1 cellular context compared by ENCODE assay signal in genomic region chr20:51404297-51405060, GRCh38.
A peak's percentile ranks its signal among the peaks of the same experiment; 100 is the strongest.
TF ChIP-seq lines count a peak whose summit lies in the region.

No MANE protein-coding gene starts in this region.

TF ChIP-seq in GM12878, 131 proteins besides CTCF, POLR2A, EP300 and RAD21 (continued from another document):
- no peak for TF ChIP-seq KLF5 (IDR thresholded peaks at IDR 0.05; ENCODE audit: partially characterized antibody)
- TF ChIP-seq SMC3 (IDR thresholded peaks at IDR 0.05; ENCODE audit: borderline replicate concordance, low read length) = peak; percentile 4; the same call in 1 of the 2 replicates
- no peak for TF ChIP-seq ZNF592 (IDR thresholded peaks at IDR 0.05)
- TF ChIP-seq JUND (IDR thresholded peaks at IDR 0.05; ENCODE audit: low read depth, low read length) = 0 out of 2 replicates have a peak, but pooled peaks have one; percentile 35
- TF ChIP-seq CREB1 (IDR thresholded peaks at IDR 0.05; ENCODE audit: low read depth) = peak; percentile 66; the same call in 1 of the 2 replicates
- no peak for TF ChIP-seq ZBTB40 (IDR thresholded peaks at IDR 0.05; ENCODE audit: borderline replicate concordance)
- TF ChIP-seq SMARCA5 (IDR thresholded peaks at IDR 0.05) = no peak
- TF ChIP-seq HDAC6 (IDR thresholded peaks at IDR 0.05; ENCODE audit: unreplicated experiment) = no peak
- TF ChIP-seq SMAD1 (IDR thresholded peaks at IDR 0.05; ENCODE audit: low read depth, partially characterized antibody) = peak; percentile 68
- no peak for TF ChIP-seq ZSCAN29 (IDR thresholded peaks at IDR 0.05)
- TF ChIP-seq TCF7 (IDR thresholded peaks at IDR 0.05; ENCODE audit: borderline replicate concordance) = no peak
- peak; percentile 29; the same call in 1 of the 2 replicates for TF ChIP-seq EED (IDR thresholded peaks at IDR 0.05; ENCODE audit: low read depth)
- no peak for TF ChIP-seq MYC (IDR thresholded peaks at IDR 0.05; ENCODE audit: insufficient read depth, insufficient read length, insufficient replicate concordance, low read length, severe bottlenecking)
- peak; percentile 36; the same call in 1 of the 2 replicates for TF ChIP-seq MEF2A (IDR thresholded peaks at IDR 0.05; ENCODE audit: insufficient read depth, low read depth, low read length)
- 0 out of 2 replicates have a peak, but pooled peaks have one; percentile 15 for TF ChIP-seq PKNOX1 (IDR thresholded peaks at IDR 0.05)
- TF ChIP-seq USF2 (IDR thresholded peaks at IDR 0.05; ENCODE audit: borderline replicate concordance, low read depth, low read length) = no peak
- no peak for TF ChIP-seq ZNF622 (IDR thresholded peaks at IDR 0.05)
- TF ChIP-seq NR2C1 (IDR thresholded peaks at IDR 0.05) = no peak
- no peak for TF ChIP-seq RBBP5 (conservative IDR thresholded peaks at IDR 0.05)
- no peak for TF ChIP-seq FOS (IDR thresholded peaks at IDR 0.05; ENCODE audit: borderline replicate concordance, extremely low read depth, insufficient read length)
- TF ChIP-seq BACH1 (IDR thresholded peaks at IDR 0.05; ENCODE audit: borderline replicate concordance) = no peak
- peak; percentile 28 for TF ChIP-seq MEF2B (IDR thresholded peaks at IDR 0.05; ENCODE audit: partially characterized antibody, poor library complexity, severe bottlenecking)
- peak; percentile 40; the same call in 1 of the 2 replicates for TF ChIP-seq SIN3A (IDR thresholded peaks at IDR 0.05; ENCODE audit: low read depth, low read length)
- TF ChIP-seq E2F8 (IDR thresholded peaks at IDR 0.05; ENCODE audit: low read depth, partially characterized antibody) = no peak
- TF ChIP-seq MTA3 (IDR thresholded peaks at IDR 0.05; ENCODE audit: borderline replicate concordance, low read length) = no peak; the same call in 1 of the 2 replicates
- peak; percentile 57 for TF ChIP-seq USF1 (IDR thresholded peaks at IDR 0.05; ENCODE audit: borderline replicate concordance, extremely low read length, insufficient read depth, low read depth, low read length)
- no peak for TF ChIP-seq ZNF24 (IDR thresholded peaks at IDR 0.05)
- no peak for TF ChIP-seq KAT2A (conservative IDR thresholded peaks at IDR 0.05; ENCODE audit: control insufficient read depth, low read depth, low read length)
- no peak for TF ChIP-seq SMAD5 (IDR thresholded peaks at IDR 0.05; ENCODE audit: low read depth)
- TF ChIP-seq PBX3 (IDR thresholded peaks at IDR 0.05; ENCODE audit: insufficient replicate concordance, low read depth, low read length) = no peak
- peak; percentile 56; the same call in 1 of the 2 replicates for TF ChIP-seq CBFB (IDR thresholded peaks at IDR 0.05; ENCODE audit: low read depth)
- TF ChIP-seq SPI1 (IDR thresholded peaks at IDR 0.05; ENCODE audit: borderline replicate concordance, insufficient read depth, low read depth, low read length) = no peak
- no peak for TF ChIP-seq ZBED1 (IDR thresholded peaks at IDR 0.05; ENCODE audit: borderline replicate concordance)
- no peak for TF ChIP-seq ZNF384 (IDR thresholded peaks at IDR 0.05; ENCODE audit: borderline replicate concordance, low read depth, low read length)
- TF ChIP-seq CEBPB (IDR thresholded peaks at IDR 0.05; ENCODE audit: borderline replicate concordance in 1 of 2, low read depth in 2 of 2, low read length in 2 of 2) = no peak
TF ChIP-seq in GM12878: peak in this region for 34.
